24 cellular contexts compared by ENCODE assay signal in the genomic region with DNA sequence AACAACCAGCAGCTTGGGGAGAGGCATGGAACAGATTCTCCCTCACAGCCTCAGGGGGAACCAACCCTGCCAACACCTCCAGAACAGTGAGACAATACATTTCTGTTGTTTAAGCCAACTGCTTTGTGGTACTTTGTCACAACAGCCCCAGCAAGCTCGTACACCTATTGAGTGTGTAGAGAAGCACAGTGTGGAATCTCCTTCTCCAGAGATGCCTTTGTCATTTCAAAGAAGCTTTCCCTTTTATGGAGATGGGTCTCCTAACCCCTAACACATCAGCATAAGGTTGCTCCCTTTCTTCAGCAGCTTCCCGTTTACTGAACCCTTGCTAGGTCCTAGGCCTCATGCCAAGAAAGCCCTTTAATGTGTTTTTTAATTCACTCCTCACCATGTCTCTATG.
"Had no signal": no experiment of that assay in that cellular context is flagged by ENCODE, and none has a peak within 500 bp of the region (broad histone marks: within the 10 kb centered on the region; RNA-seq: fewer than 3 reads in every experiment).

No MANE protein-coding gene starts in this region.

- H3K4me3 ChIP-seq: esophagus muscularis mucosa, gastrocnemius medialis, heart right ventricle, lung, pancreas, suprapubic skin, thyroid gland, upper lobe of left lung, vagina had no signal

- H3K4me1 ChIP-seq: esophagus muscularis mucosa, pancreas, suprapubic skin, thyroid gland, upper lobe of left lung, vagina had no signal

- DNase-seq: effector memory CD8-positive, alpha-beta T cell; gastrocnemius medialis; heart right ventricle; hypothalamus; left colon; left ventricle myocardium superior; mesenchymal stem cell; midbrain; occipital lobe; pancreas; right cardiac atrium; small intestine; stimulated activated CD4-positive, alpha-beta T cell treated with anti-CD3 and anti-CD28 coated beads, Interleukin-12 subunit alpha, Interleukin-12 subunit beta, amount 100 ng/mL, for 4 hours; stimulated activated naive CD8-positive, alpha-beta T cell treated with anti-CD3 and anti-CD28 coated beads, Interleukin-15, Interleukin-2, amounts not matched to agents 100 U/mL and 50 U/mL, for 24 hours; thyroid gland; upper lobe of left lung had no signal

- H3K27me3 ChIP-seq: esophagus muscularis mucosa, gastrocnemius medialis, heart right ventricle, pancreas, suprapubic skin, thyroid gland, upper lobe of left lung, vagina had no signal

- H3K9me3 Mint-ChIP-seq: dendritic cell treated with granulocyte-macrophage colony-stimulating factor and Interleukin-4, amounts not matched to agents 40 ng/mL and 50 ng/mL, for 4 days; effector memory CD8-positive, alpha-beta T cell; natural killer cell treated with Interleukin-12 subunit alpha and Interleukin-12 subunit beta and Interleukin-15 and Interleukin-18, amount 100 ng/mL, for 72 hours had no signal

- H3K27ac Mint-ChIP-seq: dendritic cell treated with granulocyte-macrophage colony-stimulating factor and Interleukin-4, amounts not matched to agents 40 ng/mL and 50 ng/mL, for 4 days; effector memory CD8-positive, alpha-beta T cell; natural killer cell treated with Interleukin-12 subunit alpha and Interleukin-12 subunit beta and Interleukin-15 and Interleukin-18, amount 100 ng/mL, for 72 hours; progenitor cell of endocrine pancreas had no signal

- ATAC-seq: effector memory CD8-positive, alpha-beta T cell; gastrocnemius medialis; heart right ventricle; left colon; left ventricle myocardium superior; pancreas; right cardiac atrium; stimulated activated naive CD8-positive, alpha-beta T cell treated with anti-CD3 and anti-CD28 coated beads, Interleukin-15, Interleukin-2, amounts not matched to agents 100 U/mL and 50 U/mL, for 24 hours had no signal

- H3K9me3 ChIP-seq: esophagus muscularis mucosa, gastrocnemius medialis, heart right ventricle, pancreas, suprapubic skin, thyroid gland, upper lobe of left lung, vagina had no signal

- H3K4me3 Mint-ChIP-seq: dendritic cell treated with granulocyte-macrophage colony-stimulating factor and Interleukin-4, amounts not matched to agents 40 ng/mL and 50 ng/mL, for 4 days; effector memory CD8-positive, alpha-beta T cell; natural killer cell treated with Interleukin-12 subunit alpha and Interleukin-12 subunit beta and Interleukin-15 and Interleukin-18, amount 100 ng/mL, for 72 hours had no signal

- H3K27ac ChIP-seq: epithelial cell of prostate, esophagus muscularis mucosa, gastrocnemius medialis, heart right ventricle, pancreas, suprapubic skin, thyroid gland, upper lobe of left lung, vagina had no signal

- H3K36me3 Mint-ChIP-seq: natural killer cell treated with Interleukin-12 subunit alpha and Interleukin-12 subunit beta and Interleukin-15 and Interleukin-18, amount 100 ng/mL, for 72 hours had no signal

- H3K36me3 ChIP-seq: esophagus muscularis mucosa, gastrocnemius medialis, heart right ventricle, pancreas, suprapubic skin, thyroid gland, upper lobe of left lung, vagina had no signal
